9 cellular contexts compared by ENCODE assay signal in the genomic region with DNA sequence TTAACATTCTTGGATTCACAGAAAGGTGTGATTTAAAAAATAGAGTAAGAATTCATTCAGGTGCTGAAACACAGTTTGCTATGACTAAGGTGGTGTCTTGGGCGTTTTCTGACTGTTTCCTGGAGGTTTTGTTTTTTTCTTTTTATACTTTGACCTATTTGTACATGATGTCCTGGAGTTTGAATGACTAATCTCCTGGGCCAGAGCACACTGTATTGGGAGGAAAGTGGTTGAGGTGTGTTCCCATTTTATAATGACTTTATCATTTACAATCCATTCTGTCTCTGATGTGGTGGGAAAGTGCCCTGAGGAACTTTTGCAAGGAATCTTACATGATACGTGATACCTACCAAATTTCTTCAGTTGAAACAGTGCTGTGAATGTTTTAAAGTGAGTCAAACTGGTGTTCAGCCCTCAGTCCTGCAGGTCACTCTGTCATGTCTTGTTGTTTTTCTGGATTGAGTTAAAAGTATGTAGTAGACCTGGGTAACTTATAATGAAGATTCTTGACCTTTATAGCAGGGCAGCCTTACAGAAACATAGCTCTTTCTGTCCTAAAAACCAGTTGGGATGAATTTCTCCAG.
DNase-seq lines count a peak whose midpoint lies in the region; ATAC-seq and TF ChIP-seq lines count a peak whose summit lies in the region.
"Had no signal": no experiment of that assay in that cellular context is flagged by ENCODE, and none has a peak within 500 bp of the region (broad histone marks: within the 10 kb centered on the region; RNA-seq: fewer than 3 reads in every experiment).

No MANE protein-coding gene starts in this region.

- CTCF ChIA-PET in activated CD4-positive, alpha-beta memory T cell treated with anti-CD3 and anti-CD28 coated beads, Interleukin-2, amount 10 ng/mL, durations not matched to agents 7 days and 5 days (lab: Charles Lee): interaction anchor here (0.9 to 1.7 kb wide), 3 partner anchors 10 to 90 kb away, joined by 3 to 7 read pairs (median 4); no protein-coding TSS in a partner anchor

- H3K4me1 ChIP-seq in GM23338 (ENCODE audit: insufficient read depth): no peaks in the 10 kb centered on the region
- H3K4me1 ChIP-seq in esophagus squamous epithelium: peaks cover 0 to 53% (median 15%) of the 10 kb centered on the region in 3 donors
- H3K4me1 ChIP-seq in prostate gland (replicated peaks): no peaks in the 10 kb centered on the region

- no peaks in the 10 kb centered on the region for H3K4me1 Mint-ChIP-seq in GM23338
- H3K4me1 Mint-ChIP-seq in activated CD4-positive, alpha-beta memory T cell treated with anti-CD3 and anti-CD28 coated beads, Interleukin-2, amount 10 ng/mL, durations not matched to agents 7 days and 5 days: peaks cover 49% of the 10 kb centered on the region

- no peak overlapping the region for H3K4me3 Mint-ChIP-seq in GM23338
- peak overlapping the region; percentile 33 for H3K4me3 Mint-ChIP-seq in activated CD4-positive, alpha-beta memory T cell treated with anti-CD3 and anti-CD28 coated beads, Interleukin-2, amount 10 ng/mL, durations not matched to agents 7 days and 5 days

- no peaks in the 10 kb centered on the region for H3K9me2 ChIP-seq in GM23338 (ENCODE audit: insufficient read depth)

- TF ChIP-seq CTCF in GM23338 (conservative IDR thresholded peaks at IDR 0.05; ENCODE audit: low read depth in 2 of 2): no peak
- no peak for TF ChIP-seq CTCF in esophagus squamous epithelium (IDR thresholded peaks at IDR 0.05)
- no peak for TF ChIP-seq CTCF in prostate gland (IDR thresholded peaks at IDR 0.05)
- TF ChIP-seq CTCF in GM20000 (IDR thresholded peaks at IDR 0.05; ENCODE audit: extremely low read depth, missing control alignments): no peak

- no peaks in the 10 kb centered on the region for H3F3A ChIP-seq in GM23338 (replicated peaks; ENCODE audit: low read depth)

- H3K27me3 Mint-ChIP-seq in GM23338 (ENCODE audit: insufficient read depth, low read depth, poor library complexity): peaks cover 3% of the 10 kb centered on the region
- H3K27me3 Mint-ChIP-seq in activated CD4-positive, alpha-beta memory T cell treated with anti-CD3 and anti-CD28 coated beads, Interleukin-2, amount 10 ng/mL, durations not matched to agents 7 days and 5 days: no peaks in the 10 kb centered on the region

- no peak overlapping the region; the same call in 1 of the 2 replicates for H3K27ac Mint-ChIP-seq in GM23338
- peak overlapping the region; percentile 68 for H3K27ac Mint-ChIP-seq in activated CD4-positive, alpha-beta memory T cell treated with anti-CD3 and anti-CD28 coated beads, Interleukin-2, amount 10 ng/mL, durations not matched to agents 7 days and 5 days

- H3K9me3 ChIP-seq in esophagus squamous epithelium (no peaks in the 10 kb centered on the region), prostate gland (no peaks in the 10 kb centered on the region)

- peaks cover 36% of the 10 kb centered on the region for H3K36me3 Mint-ChIP-seq in GM23338 (ENCODE audit: low read depth)
- H3K36me3 Mint-ChIP-seq in activated CD4-positive, alpha-beta memory T cell treated with anti-CD3 and anti-CD28 coated beads, Interleukin-2, amount 10 ng/mL, durations not matched to agents 7 days and 5 days (ENCODE audit: low read depth): peaks cover 44% of the 10 kb centered on the region

- H3K79me2 ChIP-seq in GM23338 (replicated peaks; ENCODE audit: insufficient read depth): peaks cover 92% of the 10 kb centered on the region

- POLR2A ChIA-PET in activated CD4-positive, alpha-beta memory T cell treated with anti-CD3 and anti-CD28 coated beads, Interleukin-2, amount 10 ng/mL, durations not matched to agents 7 days and 5 days (lab: Charles Lee): interaction anchor here (0.7 to 2.2 kb wide), 12 partner anchors 9 to 214 kb away, joined by 3 to 9 read pairs (median 6); partner anchors contain the start of genes ADSL and TNRC6B

- H2AFZ ChIP-seq in GM23338: no peak overlapping the region

- TF ChIP-seq POLR2A in esophagus squamous epithelium (IDR thresholded peaks at IDR 0.05): no peak
- TF ChIP-seq POLR2A in prostate gland (IDR thresholded peaks at IDR 0.05): no peak

- H4K20me1 ChIP-seq in GM23338 (replicated peaks; ENCODE audit: insufficient read depth): peaks cover 8% of the 10 kb centered on the region; the same call in 1 of the 2 replicates

- WGBS in esophagus squamous epithelium, 2 donors: 26 to 42% methylated on average over 2 of the region's 2 CpGs
- 20% methylated on average over 2 of the region's 2 CpGs for WGBS in prostate gland

- H3K9me3 Mint-ChIP-seq in GM23338: no peaks in the 10 kb centered on the region
- no peaks in the 10 kb centered on the region for H3K9me3 Mint-ChIP-seq in activated CD4-positive, alpha-beta memory T cell treated with anti-CD3 and anti-CD28 coated beads, Interleukin-2, amount 10 ng/mL, durations not matched to agents 7 days and 5 days

- no peaks in the 10 kb centered on the region for H3K27me3 ChIP-seq in GM23338 (ENCODE audit: insufficient read depth)
- no peaks in the 10 kb centered on the region for H3K27me3 ChIP-seq in esophagus squamous epithelium
- no peaks in the 10 kb centered on the region for H3K27me3 ChIP-seq in prostate gland (replicated peaks; ENCODE audit: insufficient read depth)

- intact Hi-C loops in esophagus squamous epithelium (cut with DNase I): no loop called here
- intact Hi-C loops in prostate gland (cut with DNase I): no loop called here

- peak overlapping the region; percentile 27; the same call in 1 of the 2 replicates for H3K27ac ChIP-seq in GM23338 (ENCODE audit: low read depth)
- H3K27ac ChIP-seq in esophagus squamous epithelium: peak overlapping the region; percentile 55 to 81 (median 77)
- peak overlapping the region; percentile 9 to 32 for H3K27ac ChIP-seq in prostate gland

- no peak for ATAC-seq in GM23338
- ATAC-seq in HG02759 (IDR thresholded peaks at IDR 0.05; ENCODE audit: unreplicated experiment): no peak

- H3K4me3 ChIP-seq in GM23338 (no peak overlapping the region), esophagus squamous epithelium (no peak overlapping the region), prostate gland (no peak overlapping the region)

- DNase-seq in GM23338 (ENCODE audit: low spot score) (no peak), esophagus squamous epithelium (lab: John Stamatoyannopoulos, UW) (no peak), prostate gland (ENCODE audit: low spot score) (no peak), NCI-H2196 (lab: John Stamatoyannopoulos, UW; ENCODE audit: unreplicated experiment) (no peak), NCI-H2107 (lab: John Stamatoyannopoulos, UW) (no peak), GM20000 (ENCODE audit: low spot score) (no peak)
- DNase-seq in activated CD4-positive, alpha-beta memory T cell treated with anti-CD3 and anti-CD28 coated beads, Interleukin-2, amount 10 ng/mL, durations not matched to agents 7 days and 5 days: no peak
- DNase-seq: activated CD4-positive, alpha-beta T cell treated with anti-CD3 and anti-CD28 coated beads for 4 hours had no signal

- no peak overlapping the region for H3K4me2 ChIP-seq in GM23338

- H3K36me3 ChIP-seq in GM23338 (ENCODE audit: insufficient read depth) (no peaks in the 10 kb centered on the region; the same call in 1 of the 2 replicates), esophagus squamous epithelium (peaks cover 0 to 48% (median 4%) of the 10 kb centered on the region in 3 donors), prostate gland (no peaks in the 10 kb centered on the region)

TF ChIP-seq in GM23338, 12 proteins besides CTCF, POLR2A, EP300 and RAD21 (continues in another document):
- TF ChIP-seq EZH2 (IDR thresholded peaks at IDR 0.05; ENCODE audit: low read depth, unreplicated experiment) (no peak), ZNF114 (CRISPR knock-in tag; IDR thresholded peaks at IDR 0.05) (no peak)

Comparison
In these comparisons a context has a peak if more than half of its experiments do, and no peak if none do; other contexts are left out.
1. H3K27ac ChIP-seq: peak in every context shown above with its lines; median percentile 77 in esophagus squamous epithelium; 27 in GM23338; 20 in prostate gland.